11 cellular contexts compared by ENCODE assay signal in the genomic region with DNA sequence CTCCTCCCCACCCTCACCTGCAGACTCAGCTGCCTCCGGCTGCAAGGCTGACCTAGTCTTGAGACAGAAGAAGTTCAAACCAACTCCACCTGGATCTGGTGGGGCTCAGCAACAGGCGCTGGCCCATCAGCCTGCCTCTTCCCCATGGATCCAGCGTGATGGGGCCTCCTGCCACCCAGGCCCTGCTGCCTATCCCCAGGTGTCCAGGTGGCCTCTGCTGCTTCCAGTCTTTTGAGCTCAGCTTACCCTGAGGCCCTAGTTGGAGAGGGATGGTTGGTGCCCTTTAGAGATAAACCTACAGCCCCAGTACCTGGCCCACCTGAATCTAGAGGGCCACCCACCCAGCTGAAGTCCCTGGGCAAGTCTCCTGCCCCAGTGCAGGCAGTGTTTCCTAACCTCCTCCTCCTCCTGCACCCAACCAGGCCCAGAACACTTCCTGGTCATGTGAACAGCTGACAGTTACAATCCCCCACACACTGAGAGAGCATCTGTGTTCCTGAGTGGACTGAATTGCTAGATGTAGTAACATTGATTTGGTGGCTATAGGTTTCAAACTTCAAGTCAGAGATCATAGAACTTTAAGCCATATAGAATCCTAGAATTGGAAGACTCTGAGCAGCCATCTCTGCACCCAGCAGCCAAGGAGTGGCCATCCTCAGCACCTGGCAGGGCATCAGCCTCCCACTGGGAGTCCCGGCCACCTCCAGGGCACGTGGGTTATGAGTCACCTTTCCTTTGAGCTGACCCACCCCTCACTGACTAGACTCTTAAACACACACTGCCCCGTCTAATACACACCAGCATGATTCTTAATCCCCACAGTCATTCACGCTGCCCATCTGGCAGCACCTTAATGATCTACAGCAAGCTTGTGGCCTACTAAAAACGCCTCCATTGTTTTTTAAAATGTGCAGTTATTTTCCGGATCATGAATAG. TPM values are rescaled to one million over a fixed set of nuclear protein-coding genes. Genes with fewer than 3 reads are reported as not detected.
A peak's percentile ranks its signal among the peaks of the same experiment; 100 is the strongest.
DNase-seq lines count a peak whose midpoint lies in the region; ATAC-seq and TF ChIP-seq lines count a peak whose summit lies in the region.
"Had no signal": no experiment of that assay in that cellular context is flagged by ENCODE, and none has a peak within 500 bp of the region (broad histone marks: within the 10 kb centered on the region; RNA-seq: fewer than 3 reads in every experiment).

No MANE protein-coding gene starts in this region.

- intact Hi-C loops in adrenal gland (cut with DNase I) = no loop called here

- peak; percentile 15 for DNase-seq in AG20443 (ENCODE audit: low spot score)
- DNase-seq in GM03348 (ENCODE audit: low spot score) = peak; percentile 5
- DNase-seq in RPMI8226 = peak; percentile 21
- peak; percentile 12 for DNase-seq in iris pigment epithelial cell (ENCODE audit: low read depth)
- no peak for DNase-seq in adrenal gland
- DNase-seq in activated T-cell treated with anti-CD3 and anti-CD28 coated beads, Interleukin-2, amount 50 U/mL, for 48 hours = no peak
- no peak for DNase-seq in stimulated activated CD4-positive, alpha-beta T cell treated with anti-CD3 and anti-CD28 coated beads, Interleukin-15, amount 100 ng/mL, for 24 hours
- DNase-seq: activated naive CD4-positive, alpha-beta T cell; CD8-positive, alpha-beta T cell; T-helper 9 cell had no signal

- no peaks in the 10 kb centered on the region for H3K36me3 ChIP-seq in adrenal gland (replicated peaks in 1 of 2)

- no peak overlapping the region for H3K4me3 ChIP-seq in adrenal gland

- 75 to 86% (median 80%) methylated on average over 7 to 9 of the region's 9 CpGs for WGBS in adrenal gland, 4 donors

- peaks cover 17% of the 10 kb centered on the region for H3K27me3 ChIP-seq in adrenal gland

- no peak for TF ChIP-seq POLR2A in adrenal gland (IDR thresholded peaks at IDR 0.05)

- H3K4me1 ChIP-seq in adrenal gland (replicated peaks in 1 of 2) = peaks cover 0 to 5% of the 10 kb centered on the region in 2 donors

- ATAC-seq in HG03378 (IDR thresholded peaks at IDR 0.05; ENCODE audit: unreplicated experiment) = no peak
- ATAC-seq: CD8-positive, alpha-beta T cell had no signal

- no peak for TF ChIP-seq CTCF in adrenal gland (IDR thresholded peaks at IDR 0.05)

- H3K27ac ChIP-seq in adrenal gland = no peak overlapping the region

- no peaks in the 10 kb centered on the region for H3K9me3 ChIP-seq in adrenal gland (replicated peaks in 1 of 3)

RNA-seq across cellular contexts. Expression of gene ALOX5, which starts 51.9 kb away (rescaled TPM):
- total RNA-seq in adrenal gland = 10 to 100 TPM in 7 of 8 donors, 1 to 10 TPM in 1; 8.8 to 60.0 (median 30.9) TPM
- 10 to 100 TPM in 2 of 3 donors, 1 to 10 TPM in 1; 4.4 to 18.3 (median 15.1) TPM for polyA plus RNA-seq in adrenal gland

Comparison
In these comparisons a context has a peak if more than half of its experiments do, and no peak if none do; other contexts are left out.
1. DNase-seq: peak in AG20443 (single experiment), GM03348 (single experiment), RPMI8226 (single experiment) and iris pigment epithelial cell (single experiment); none in adrenal gland (0 of 7), activated T-cell treated with anti-CD3 and anti-CD28 coated beads, Interleukin-2, amount 50 U/mL, for 48 hours (0 of 2) and stimulated activated CD4-positive, alpha-beta T cell treated with anti-CD3 and anti-CD28 coated beads, Interleukin-15, amount 100 ng/mL, for 24 hours (single experiment).